Comparison of ENCODE assay signal across 2 cellular contexts in genomic region chr2:171709011-171709685, GRCh38.
TF ChIP-seq lines count a peak whose summit lies in the region.

No MANE protein-coding gene starts in this region.

TF ChIP-seq in HepG2, 621 proteins besides CTCF, POLR2A, EP300 and RAD21:
- TF ChIP-seq ATF1 (CRISPR knock-in tag; IDR thresholded peaks at IDR 0.05) (no peak), GZF1 (CRISPR knock-in tag; IDR thresholded peaks at IDR 0.05) (no peak), ZNF430 (CRISPR knock-in tag; IDR thresholded peaks at IDR 0.05) (no peak), NCOA1 (CRISPR knock-in tag; IDR thresholded peaks at IDR 0.05) (no peak), TBX2 (CRISPR knock-in tag; IDR thresholded peaks at IDR 0.05; ENCODE audit: borderline replicate concordance) (no peak), ATF7 (IDR thresholded peaks at IDR 0.05) (peak; percentile 72), ATF7 (CRISPR knock-in tag; IDR thresholded peaks at IDR 0.05) (no peak), ZNF550 (CRISPR knock-in tag; IDR thresholded peaks at IDR 0.05; ENCODE audit: borderline replicate concordance) (no peak), ZNF354B (CRISPR knock-in tag; IDR thresholded peaks at IDR 0.05) (no peak), ZNF326 (CRISPR knock-in tag; IDR thresholded peaks at IDR 0.05; ENCODE audit: borderline replicate concordance) (no peak), MAFF (IDR thresholded peaks at IDR 0.05; ENCODE audit: low read depth, low read length) (peak; percentile 78), SAP130 (CRISPR knock-in tag; IDR thresholded peaks at IDR 0.05; ENCODE audit: low read depth) (no peak), MAFK (conservative IDR thresholded peaks at IDR 0.05 in 1 of 2, IDR thresholded peaks at IDR 0.05 in 1 of 2; ENCODE audit: low read length in 2 of 2) (peak; percentile 47 to 79; a peak in 3 of 4 replicates)
- TF ChIP-seq, protein P1, sequence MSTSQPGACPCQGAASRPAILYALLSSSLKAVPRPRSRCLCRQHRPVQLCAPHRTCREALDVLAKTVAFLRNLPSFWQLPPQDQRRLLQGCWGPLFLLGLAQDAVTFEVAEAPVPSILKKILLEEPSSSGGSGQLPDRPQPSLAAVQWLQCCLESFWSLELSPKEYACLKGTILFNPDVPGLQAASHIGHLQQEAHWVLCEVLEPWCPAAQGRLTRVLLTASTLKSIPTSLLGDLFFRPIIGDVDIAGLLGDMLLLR (CRISPR knock-in tag; IDR thresholded peaks at IDR 0.05), result no peak
TF ChIP-seq in HepG2: peak in this region for 3.

TF ChIP-seq in endothelial cell of umbilical vein, 7 proteins besides CTCF, POLR2A, EP300 and RAD21:
- TF ChIP-seq EZH2 (IDR thresholded peaks at IDR 0.05; ENCODE audit: borderline replicate concordance, low read depth, low read length, severe bottlenecking) (no peak), MYC (IDR thresholded peaks at IDR 0.05; ENCODE audit: low read depth, low read length) (no peak), FOS (IDR thresholded peaks at IDR 0.05; ENCODE audit: borderline replicate concordance, insufficient read depth, low read length) (peak; percentile 69), JUN (IDR thresholded peaks at IDR 0.05; ENCODE audit: borderline replicate concordance, insufficient read depth, insufficient read length, low read depth) (peak; percentile 46)
- TF ChIP-seq, protein P2, sequence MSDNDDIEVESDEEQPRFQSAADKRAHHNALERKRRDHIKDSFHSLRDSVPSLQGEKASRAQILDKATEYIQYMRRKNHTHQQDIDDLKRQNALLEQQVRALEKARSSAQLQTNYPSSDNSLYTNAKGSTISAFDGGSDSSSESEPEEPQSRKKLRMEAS (IDR thresholded peaks at IDR 0.05; ENCODE audit: insufficient read depth, insufficient read length), result no peak
